In the genomic region with DNA sequence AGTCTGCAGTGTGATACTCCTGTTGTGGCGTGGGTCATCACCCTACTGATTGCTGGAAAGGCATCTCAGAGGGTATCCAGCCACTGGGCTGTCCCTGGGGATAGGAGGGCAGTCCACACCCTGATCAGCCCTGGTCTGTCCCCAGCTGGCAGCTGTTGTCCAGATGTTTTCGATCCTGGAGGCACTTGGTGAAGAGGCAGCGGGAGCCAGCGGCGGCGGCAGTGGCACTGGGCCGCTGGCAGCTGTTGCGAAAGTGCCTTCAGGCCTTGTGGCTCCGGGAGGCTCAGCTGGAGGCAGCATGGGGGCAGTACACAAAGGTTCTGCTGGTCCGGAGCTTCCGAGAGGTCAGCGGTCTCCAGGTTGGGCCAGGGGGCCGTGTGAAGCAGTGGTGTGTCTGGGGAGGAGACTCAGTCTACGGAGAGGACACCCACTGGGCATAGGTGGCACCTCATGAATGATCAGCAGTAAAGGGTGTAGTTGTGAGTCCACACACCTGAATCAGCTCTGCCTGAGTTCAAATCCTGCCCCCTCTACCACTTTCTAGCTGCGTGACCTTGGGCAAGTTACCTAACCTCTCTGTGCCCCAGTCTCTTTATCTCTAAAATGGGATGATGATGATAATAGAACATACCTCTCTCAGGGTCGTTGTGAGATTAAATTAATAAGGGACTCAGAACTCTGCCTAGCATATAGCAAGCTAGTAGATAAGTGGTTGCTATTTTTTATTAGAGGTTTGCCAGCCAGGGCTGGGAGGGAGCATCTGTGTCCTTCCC, we compare ENCODE assay signal across 1 cellular context.
TF ChIP-seq lines count a peak whose summit lies in the region.

No MANE protein-coding gene starts in this region.

TF ChIP-seq in SK-N-SH treated with all-trans-retinoic acid at 6 μM for 48 hours, 23 proteins besides CTCF, POLR2A, EP300 and RAD21 (continued from another document):
- TF ChIP-seq, protein P1, sequence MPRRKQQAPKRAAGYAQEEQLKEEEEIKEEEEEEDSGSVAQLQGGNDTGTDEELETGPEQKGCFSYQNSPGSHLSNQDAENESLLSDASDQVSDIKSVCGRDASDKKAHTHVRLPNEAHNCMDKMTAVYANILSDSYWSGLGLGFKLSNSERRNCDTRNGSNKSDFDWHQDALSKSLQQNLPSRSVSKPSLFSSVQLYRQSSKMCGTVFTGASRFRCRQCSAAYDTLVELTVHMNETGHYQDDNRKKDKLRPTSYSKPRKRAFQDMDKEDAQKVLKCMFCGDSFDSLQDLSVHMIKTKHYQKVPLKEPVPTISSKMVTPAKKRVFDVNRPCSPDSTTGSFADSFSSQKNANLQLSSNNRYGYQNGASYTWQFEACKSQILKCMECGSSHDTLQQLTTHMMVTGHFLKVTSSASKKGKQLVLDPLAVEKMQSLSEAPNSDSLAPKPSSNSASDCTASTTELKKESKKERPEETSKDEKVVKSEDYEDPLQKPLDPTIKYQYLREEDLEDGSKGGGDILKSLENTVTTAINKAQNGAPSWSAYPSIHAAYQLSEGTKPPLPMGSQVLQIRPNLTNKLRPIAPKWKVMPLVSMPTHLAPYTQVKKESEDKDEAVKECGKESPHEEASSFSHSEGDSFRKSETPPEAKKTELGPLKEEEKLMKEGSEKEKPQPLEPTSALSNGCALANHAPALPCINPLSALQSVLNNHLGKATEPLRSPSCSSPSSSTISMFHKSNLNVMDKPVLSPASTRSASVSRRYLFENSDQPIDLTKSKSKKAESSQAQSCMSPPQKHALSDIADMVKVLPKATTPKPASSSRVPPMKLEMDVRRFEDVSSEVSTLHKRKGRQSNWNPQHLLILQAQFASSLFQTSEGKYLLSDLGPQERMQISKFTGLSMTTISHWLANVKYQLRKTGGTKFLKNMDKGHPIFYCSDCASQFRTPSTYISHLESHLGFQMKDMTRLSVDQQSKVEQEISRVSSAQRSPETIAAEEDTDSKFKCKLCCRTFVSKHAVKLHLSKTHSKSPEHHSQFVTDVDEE (CRISPR knock-in tag; IDR thresholded peaks at IDR 0.05), result no peak
